23 cellular contexts compared by ENCODE assay signal in the genomic region with DNA sequence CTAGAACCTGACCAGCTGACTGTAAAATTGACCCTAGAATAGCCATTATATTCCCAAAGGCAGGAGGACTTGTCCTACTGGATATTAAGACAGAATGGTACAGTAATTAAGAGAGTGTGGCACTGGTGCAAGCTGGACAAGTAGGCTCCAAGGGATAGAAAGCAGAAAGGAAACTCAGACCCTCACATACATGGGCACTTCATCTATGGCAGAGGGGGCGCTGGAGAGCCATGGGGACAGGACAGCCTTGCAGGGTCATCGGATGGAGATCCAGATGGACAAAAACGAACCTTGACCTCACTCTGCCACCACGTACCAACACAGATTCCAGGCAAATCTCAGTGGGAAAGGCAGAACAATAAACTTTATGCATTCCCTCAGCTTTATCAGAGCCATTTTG. TPM values are rescaled to one million over a fixed set of nuclear protein-coding genes. Genes with fewer than 3 reads are reported as not detected.
"Had no signal": no experiment of that assay in that cellular context is flagged by ENCODE, and none has a peak within 500 bp of the region (broad histone marks: within the 10 kb centered on the region; RNA-seq: fewer than 3 reads in every experiment).

No MANE protein-coding gene starts in this region.

- H3K27ac Mint-ChIP-seq: activated naive CD4-positive, alpha-beta T cell treated with anti-CD3 and anti-CD28 coated beads, Interleukin-2, amount 50 U/mL, for 72 hours; dendritic cell treated with granulocyte-macrophage colony-stimulating factor and Interleukin-4, amounts not matched to agents 40 ng/mL and 50 ng/mL, for 4 days had no signal

- H3K4me1 ChIP-seq: pancreas had no signal

- H3K9me3 ChIP-seq: mucosa of descending colon, pancreas, thoracic aorta, upper lobe of left lung had no signal

- H3K36me3 Mint-ChIP-seq: activated naive CD4-positive, alpha-beta T cell treated with anti-CD3 and anti-CD28 coated beads, Interleukin-2, amount 50 U/mL, for 72 hours had no signal

- H3K27me3 Mint-ChIP-seq: dendritic cell treated with granulocyte-macrophage colony-stimulating factor and Interleukin-4, amounts not matched to agents 40 ng/mL and 50 ng/mL, for 4 days; naive B cell; stimulated activated naive B cell treated with anti-CD40 and anti-IgM and Interleukin-4, amounts not matched to agents 10 μg/mL and 1 μg/mL and 100 μg/mL, for 72 hours had no signal

- ATAC-seq: activated naive CD4-positive, alpha-beta T cell treated with anti-CD3 and anti-CD28 coated beads, Interleukin-2, amount 50 U/mL, for 72 hours; activated T-cell treated with anti-CD3 and anti-CD28 coated beads, Interleukin-2, amount 50 U/mL, for 72 hours; left cardiac atrium; mucosa of descending colon; pancreas; sciatic nerve; stimulated activated naive B cell treated with anti-CD40 and anti-IgM and Interleukin-4, amounts not matched to agents 10 μg/mL and 1 μg/mL and 100 μg/mL, for 72 hours had no signal

- DNase-seq: activated CD4-positive, alpha-beta T cell treated with anti-CD3 and anti-CD28 coated beads, Interleukin-2, amount 50 U/mL, for 4 hours; activated CD4-positive, CD25-positive, alpha-beta regulatory T cell treated with anti-CD3 and anti-CD28 coated beads, Interleukin-2, amount 50 U/mL, for 72 hours; activated effector memory CD4-positive, alpha-beta T cell treated with anti-CD3 and anti-CD28 coated beads, Interleukin-2, amount 50 U/mL, for 16 hours; activated T-cell treated with anti-CD3 and anti-CD28 coated beads, Interleukin-2, amount 50 U/mL, for 72 hours; effector memory CD4-positive, alpha-beta T cell; foreskin fibroblast; left cardiac atrium; mesenchymal stem cell; mucosa of descending colon; naive B cell; pancreas; stimulated activated naive B cell treated with anti-CD40 and anti-IgM and Interleukin-4, amounts not matched to agents 10 μg/mL and 1 μg/mL and 100 μg/mL, for 72 hours; T1000; upper lobe of left lung had no signal

- H3K4me3 Mint-ChIP-seq: dendritic cell treated with granulocyte-macrophage colony-stimulating factor and Interleukin-4, amounts not matched to agents 40 ng/mL and 50 ng/mL, for 4 days; naive B cell; stimulated activated naive B cell treated with anti-CD40 and anti-IgM and Interleukin-4, amounts not matched to agents 10 μg/mL and 1 μg/mL and 100 μg/mL, for 72 hours had no signal

- H3K4me2 ChIP-seq: hepatocyte had no signal

- H3K27me3 ChIP-seq: hepatocyte, pancreas, upper lobe of left lung had no signal

- H2AFZ ChIP-seq: hepatocyte had no signal

- H3K79me2 ChIP-seq: hepatocyte had no signal

- H3K4me3 ChIP-seq: hepatocyte, mucosa of descending colon, pancreas, thoracic aorta, upper lobe of left lung had no signal

- H3K36me3 ChIP-seq: pancreas had no signal

- H3K9me3 Mint-ChIP-seq: activated naive CD4-positive, alpha-beta T cell treated with anti-CD3 and anti-CD28 coated beads, Interleukin-2, amount 50 U/mL, for 72 hours; activated T-cell treated with anti-CD3 and anti-CD28 coated beads, Interleukin-2, amount 50 U/mL, for 72 hours; dendritic cell treated with granulocyte-macrophage colony-stimulating factor and Interleukin-4, amounts not matched to agents 40 ng/mL and 50 ng/mL, for 4 days had no signal

- H3K27ac ChIP-seq: hepatocyte, pancreas, thoracic aorta, upper lobe of left lung had no signal

RNA-seq across cellular contexts. Expression of gene CTAG2, which starts 56.9 kb away (rescaled TPM):
- total RNA-seq: activated naive CD4-positive, alpha-beta T cell treated with anti-CD3 and anti-CD28 coated beads, Interleukin-2, amount 50 U/mL, for 72 hours; activated T-cell treated with anti-CD3 and anti-CD28 coated beads, Interleukin-2, amount 50 U/mL, for 72 hours; cerebellum; glomerular endothelial cell; hepatocyte; left cardiac atrium; lower leg skin; mucosa of descending colon; pancreas; pulmonary artery endothelial cell; sciatic nerve; thoracic aorta; upper lobe of left lung had no signal
